Comparison of ENCODE assay signal across 8 cellular contexts in genomic region chr1:27659497-27660299, GRCh38. TPM values are rescaled to one million over a fixed set of nuclear protein-coding genes. Genes with fewer than 3 reads are reported as not detected.
A peak's percentile ranks its signal among the peaks of the same experiment; 100 is the strongest.
DNase-seq lines count a peak whose midpoint lies in the region; ATAC-seq and TF ChIP-seq lines count a peak whose summit lies in the region.

No MANE protein-coding gene starts in this region.

- DNase-seq in GM04504 (ENCODE audit: low read depth): peak; percentile 55
- DNase-seq in HEK293T (ENCODE audit: extremely low spot score): peak; percentile 92
- DNase-seq in NB4 (ENCODE audit: low read depth): peak; percentile 91
- DNase-seq in T-helper 1 cell: peak; percentile 77 to 93 (median 82)
- DNase-seq in adrenal gland: peak; percentile 83 to 95 (median 90)
- peak; percentile 94 for DNase-seq in left cardiac atrium
- peak; percentile 81 for DNase-seq in progenitor cell of endocrine pancreas (ENCODE audit: low spot score, unreplicated experiment)
- peak; percentile 97 for DNase-seq in upper lobe of right lung

- no peaks in the 10 kb centered on the region for H3K9me3 Mint-ChIP-seq in progenitor cell of endocrine pancreas (ENCODE audit: low read depth)

- POLR2A ChIA-PET in HEK293T (lab: Yijun Ruan, JAX): interaction anchor here (0.6 to 1.5 kb wide), 3 partner anchors 10 to 221 kb away, joined by 3 to 4 read pairs (median 3); no protein-coding TSS in a partner anchor

- peaks cover 25% of the 10 kb centered on the region for H3K27me3 Mint-ChIP-seq in progenitor cell of endocrine pancreas

- H3K27ac Mint-ChIP-seq in progenitor cell of endocrine pancreas: peak overlapping the region; percentile 73

- 6 to 24% (median 11%) methylated on average over 16 to 78 of the region's 78 CpGs for WGBS in adrenal gland, 4 donors

- CTCF ChIA-PET in HEK293T (lab: Yijun Ruan, JAX): interaction anchor here (0.6 to 1.5 kb wide), 3 partner anchors 10 to 109 kb away, joined by 3 to 5 read pairs (median 4); no protein-coding TSS in a partner anchor

- peak overlapping the region; percentile 74 for H3K4me3 Mint-ChIP-seq in progenitor cell of endocrine pancreas (ENCODE audit: low read depth)

- intact Hi-C loops in adrenal gland (cut with DNase I): loop anchor here (2.0 to 10.0 kb wide), 3 partner anchors 43 to 265 kb away; partner anchors contain the start of gene GPR3 (in 2 of the 2)
- intact Hi-C loops in left cardiac atrium (cut with DNase I): loop anchor here (2.0 to 10.0 kb wide), 3 partner anchors 47 to 257 kb away; no protein-coding TSS in a partner anchor
- intact Hi-C loops in upper lobe of right lung (cut with DNase I): loop anchor here (10.0 kb wide), 1 partner anchor 265 kb away; the partner anchor contains the start of gene GPR3

- H3K4me1 ChIP-seq in adrenal gland (replicated peaks in 1 of 2) (peaks cover 13 to 25% of the 10 kb centered on the region in 2 donors), upper lobe of right lung (peaks cover 36% of the 10 kb centered on the region)

- H3K4me3 ChIP-seq in NB4 (ENCODE audit: low read depth, low read length) (peak overlapping the region; percentile 62), adrenal gland (peak overlapping the region in 2 of 4 donors; percentile 33 to 56), upper lobe of right lung (peak overlapping the region; percentile 65)

- ATAC-seq in left cardiac atrium (peak; percentile 86 to 92), upper lobe of right lung (peak; percentile 91)

- peak overlapping the region in 4 of 5 donors; percentile 52 to 90 (median 76) for H3K27ac ChIP-seq in adrenal gland
- peak overlapping the region; percentile 89 for H3K27ac ChIP-seq in upper lobe of right lung

- TF ChIP-seq CTCF in NB4 (IDR thresholded peaks at IDR 0.05; ENCODE audit: low read depth, low read length): no peak
- TF ChIP-seq CTCF in adrenal gland (IDR thresholded peaks at IDR 0.05): no peak
- TF ChIP-seq CTCF in progenitor cell of endocrine pancreas (IDR thresholded peaks at IDR 0.05; ENCODE audit: unreplicated experiment): no peak
- TF ChIP-seq CTCF in upper lobe of right lung (IDR thresholded peaks at IDR 0.05): no peak

- H3K27me3 ChIP-seq in adrenal gland: no peaks in the 10 kb centered on the region
- H3K27me3 ChIP-seq in upper lobe of right lung: no peaks in the 10 kb centered on the region

- no peaks in the 10 kb centered on the region for H3K36me3 Mint-ChIP-seq in progenitor cell of endocrine pancreas (ENCODE audit: insufficient read depth)

- H3K9me3 ChIP-seq in adrenal gland (replicated peaks in 1 of 3): no peaks in the 10 kb centered on the region
- no peaks in the 10 kb centered on the region for H3K9me3 ChIP-seq in upper lobe of right lung

- H3K4me1 Mint-ChIP-seq in progenitor cell of endocrine pancreas (ENCODE audit: low read depth): peaks cover 10% of the 10 kb centered on the region

- H3K36me3 ChIP-seq in adrenal gland (replicated peaks in 1 of 2) (no peaks in the 10 kb centered on the region), upper lobe of right lung (no peaks in the 10 kb centered on the region)

- peak; percentile 63 for TF ChIP-seq POLR2A in NB4 (IDR thresholded peaks at IDR 0.05; ENCODE audit: extremely low read depth, insufficient read length)
- peak in 1 of 2 donors; percentile 49 for TF ChIP-seq POLR2A in adrenal gland (IDR thresholded peaks at IDR 0.05)

TF ChIP-seq in HEK293T, 16 proteins besides CTCF, POLR2A, EP300 and RAD21:
- TF ChIP-seq ARNT (IDR thresholded peaks at IDR 0.05): no peak
- no peak for TF ChIP-seq L3MBTL2 (conservative IDR thresholded peaks at IDR 0.05)
- no peak for TF ChIP-seq FOXA1 (IDR thresholded peaks at IDR 0.05)
- peak; percentile 88 for TF ChIP-seq PKNOX1 (IDR thresholded peaks at IDR 0.05)

RNA-seq across cellular contexts. Expression of gene IFI6, which starts 12.3 kb away (rescaled TPM):
- total RNA-seq in adrenal gland (100 to 1,000 TPM in 5 of 8 donors, 10 to 100 TPM in 3; 67.6 to 379 (median 175) TPM), left cardiac atrium (100 to 1,000 TPM in 1 of 2 donors, 10 to 100 TPM in 1; 40.6 to 143 TPM), progenitor cell of endocrine pancreas (4.4 and 5.7 TPM in 2 replicates), upper lobe of right lung (259 TPM)
- 100 to 1,000 TPM; 213 to 611 (median 223) TPM for polyA plus RNA-seq in adrenal gland

RNA-seq across cellular contexts. Expression of gene FGR, which starts 24.7 kb away (rescaled TPM):
- 10 to 100 TPM in 4 of 8 donors, 1 to 10 TPM in 4; 4.7 to 16.0 (median 10.4) TPM for total RNA-seq in adrenal gland
- polyA plus RNA-seq in adrenal gland: 10 to 100 TPM in 2 of 3 donors, 1 to 10 TPM in 1; 6.0 to 51.9 (median 11.3) TPM
- total RNA-seq in left cardiac atrium: 10 to 100 TPM in 1 of 2 donors, 1 to 10 TPM in 1; 8.6 to 10.7 TPM
- total RNA-seq in progenitor cell of endocrine pancreas: not detected in 2 replicates
- total RNA-seq in upper lobe of right lung: 149 TPM

RNA-seq across cellular contexts. Expression of gene AHDC1, which starts 55.8 kb away (rescaled TPM):
- total RNA-seq in adrenal gland (100 to 1,000 TPM in 1 of 8 donors, 10 to 100 TPM in 7; 43.9 to 111 (median 71.8) TPM), left cardiac atrium (10 to 100 TPM; 37.6 to 39.1 TPM), progenitor cell of endocrine pancreas (53.3 and 56.3 TPM in 2 replicates), upper lobe of right lung (34.2 TPM)
- 10 to 100 TPM; 10.4 to 98.5 (median 27.0) TPM for polyA plus RNA-seq in adrenal gland
